8 cellular contexts compared by ENCODE assay signal in the genomic region with DNA sequence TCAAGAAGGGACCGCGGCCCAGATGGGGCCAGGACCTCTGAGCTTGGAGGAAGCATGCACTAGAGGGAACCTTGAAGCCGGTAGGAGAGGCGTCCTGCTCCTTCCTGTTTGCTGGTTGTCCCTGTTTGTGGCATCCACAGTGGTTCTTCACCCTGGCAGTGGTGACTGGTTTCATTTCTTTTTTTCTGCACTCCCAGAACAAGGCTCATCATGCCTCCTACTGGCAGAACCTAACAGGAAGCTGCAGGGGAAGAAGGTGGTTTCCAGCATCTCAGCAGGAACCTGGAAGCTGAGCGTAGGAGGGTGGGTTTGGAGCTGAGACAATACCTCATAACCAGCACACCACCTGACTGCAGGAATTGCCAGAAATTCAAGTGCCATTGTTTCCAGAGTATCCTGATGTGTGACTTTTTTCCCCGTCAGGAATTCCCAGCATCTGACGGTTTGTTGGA. TPM values are rescaled to one million over a fixed set of nuclear protein-coding genes. Genes with fewer than 3 reads are reported as not detected.
DNase-seq lines count a peak whose midpoint lies in the region; ATAC-seq and TF ChIP-seq lines count a peak whose summit lies in the region.

No MANE protein-coding gene starts in this region.

- H3K36me3 Mint-ChIP-seq in naive thymus-derived CD4-positive, alpha-beta T cell, result peaks cover 0 to 3% (median 0%) of the 10 kb centered on the region in 5 donors

- intact Hi-C loops in esophagus muscularis mucosa (cut with DNase I), result loop anchor here (10.0 kb wide), 1 partner anchor 95 kb away; the partner anchor contains the start of genes KARS1 and TERF2IP
- intact Hi-C loops in naive thymus-derived CD4-positive, alpha-beta T cell (cut with micrococcal nuclease), result no loop called here

- peak; percentile 20 to 38 (median 21) for TF ChIP-seq CTCF in esophagus muscularis mucosa (IDR thresholded peaks at IDR 0.05)

- ATAC-seq in GM19397 (IDR thresholded peaks at IDR 0.05; ENCODE audit: unreplicated experiment) (peak; percentile 85), HG03432 (IDR thresholded peaks at IDR 0.05; ENCODE audit: unreplicated experiment) (peak; percentile 89), HG03439 (IDR thresholded peaks at IDR 0.05; ENCODE audit: unreplicated experiment) (no peak)
- ATAC-seq in naive thymus-derived CD4-positive, alpha-beta T cell, result peak; percentile 83

- DNase-seq in EL (peak; percentile 25), SW480 (ENCODE audit: low spot score) (peak; percentile 5), esophagus muscularis mucosa (ENCODE audit: extremely low spot score) (no peak), NCI-H524 (lab: John Stamatoyannopoulos, UW) (no peak)
- DNase-seq in naive thymus-derived CD4-positive, alpha-beta T cell, result peak in 5 of 9 donors; percentile 7 to 36 (median 15)

- H3K9me3 ChIP-seq in esophagus muscularis mucosa, result no peaks in the 10 kb centered on the region
- H3K9me3 ChIP-seq in naive thymus-derived CD4-positive, alpha-beta T cell (ENCODE audit: control insufficient read depth in 2 of 3, low read length in 3 of 3), result no peaks in the 10 kb centered on the region

- TF ChIP-seq POLR2A in esophagus muscularis mucosa (IDR thresholded peaks at IDR 0.05; ENCODE audit: low read depth), result no peak

- peaks cover 5 to 22% (median 10%) of the 10 kb centered on the region in 5 donors for H3K27me3 Mint-ChIP-seq in naive thymus-derived CD4-positive, alpha-beta T cell

- H3K36me3 ChIP-seq in esophagus muscularis mucosa, result no peaks in the 10 kb centered on the region
- no peaks in the 10 kb centered on the region for H3K36me3 ChIP-seq in naive thymus-derived CD4-positive, alpha-beta T cell (ENCODE audit: control insufficient read depth in 2 of 3, insufficient read depth in 3 of 3, low read length in 3 of 3)

- TF ChIP-seq EP300 in esophagus muscularis mucosa (IDR thresholded peaks at IDR 0.05), result no peak

- peaks cover 0 to 10% (median 8%) of the 10 kb centered on the region in 4 donors for H3K4me1 ChIP-seq in esophagus muscularis mucosa
- peaks cover 2 to 8% of the 10 kb centered on the region in 2 donors for H3K4me1 ChIP-seq in naive thymus-derived CD4-positive, alpha-beta T cell (ENCODE audit: control insufficient read depth in 2 of 2, insufficient read depth in 2 of 2, low read length in 2 of 2)

- H3K4me1 Mint-ChIP-seq in naive thymus-derived CD4-positive, alpha-beta T cell, result peaks cover 0 to 12% (median 4%) of the 10 kb centered on the region in 7 donors

- H3K27ac ChIP-seq in esophagus muscularis mucosa (replicated peaks in 1 of 4), result peak overlapping the region; percentile 5 to 46 (median 32)
- H3K27ac ChIP-seq in naive thymus-derived CD4-positive, alpha-beta T cell (ENCODE audit: low read depth, low read length), result no peak overlapping the region

- POLR2A ChIA-PET in naive thymus-derived CD4-positive, alpha-beta T cell (lab: Charles Lee), result no interaction called here

- 66% methylated on average over 7 of the region's 7 CpGs for WGBS in esophagus muscularis mucosa

- H3K4me3 Mint-ChIP-seq in naive thymus-derived CD4-positive, alpha-beta T cell, result no peak overlapping the region

- CTCF ChIA-PET in naive thymus-derived CD4-positive, alpha-beta T cell (lab: Charles Lee), result interaction anchor here (0.6 to 1.4 kb wide), 3 partner anchors 19 to 316 kb away, joined by 3 read pairs; no protein-coding TSS in a partner anchor

- H3K27ac Mint-ChIP-seq in naive thymus-derived CD4-positive, alpha-beta T cell, result peak overlapping the region in 1 of 9 donors; percentile 55

- no peak overlapping the region for H3K4me3 ChIP-seq in esophagus muscularis mucosa
- no peak overlapping the region for H3K4me3 ChIP-seq in naive thymus-derived CD4-positive, alpha-beta T cell (ENCODE audit: low read length)

- H3K27me3 ChIP-seq in esophagus muscularis mucosa, result no peaks in the 10 kb centered on the region
- H3K27me3 ChIP-seq in naive thymus-derived CD4-positive, alpha-beta T cell (ENCODE audit: control insufficient read depth in 2 of 2, insufficient read depth in 2 of 2, low read length in 2 of 2), result no peaks in the 10 kb centered on the region

- H3K9me3 Mint-ChIP-seq in naive thymus-derived CD4-positive, alpha-beta T cell, result no peaks in the 10 kb centered on the region

RNA-seq across cellular contexts. Expression of gene TMEM231, which starts 5.8 kb away (rescaled TPM):
- total RNA-seq in esophagus muscularis mucosa, result 10 to 100 TPM in 2 of 4 donors, 1 to 10 TPM in 2; 6.8 to 15.5 (median 10.5) TPM
- 1 to 10 TPM; 1.5 to 3.9 (median 3.4) TPM for total RNA-seq in naive thymus-derived CD4-positive, alpha-beta T cell
- 1 to 10 TPM; 1.3 to 2.4 TPM for polyA plus RNA-seq in naive thymus-derived CD4-positive, alpha-beta T cell

RNA-seq across cellular contexts. Expression of gene CHST5, which starts 14.3 kb away (rescaled TPM):
- total RNA-seq in esophagus muscularis mucosa, result not detected
- total RNA-seq in naive thymus-derived CD4-positive, alpha-beta T cell, result not detected
- not detected for polyA plus RNA-seq in naive thymus-derived CD4-positive, alpha-beta T cell

RNA-seq across cellular contexts. Expression of gene GABARAPL2, which starts 15.9 kb away (rescaled TPM):
- total RNA-seq in esophagus muscularis mucosa, result 100 to 1,000 TPM in 2 of 4 donors, 10 to 100 TPM in 2; 84.5 to 114 (median 101) TPM
- total RNA-seq in naive thymus-derived CD4-positive, alpha-beta T cell, result 10 to 100 TPM; 57.9 to 81.2 (median 75.6) TPM
- 100 to 1,000 TPM; 187 to 293 TPM for polyA plus RNA-seq in naive thymus-derived CD4-positive, alpha-beta T cell

RNA-seq across cellular contexts. Expression of gene CHST6, which starts 55.0 kb away (rescaled TPM):
- 1 to 10 TPM in 1 of 4 donors, under 1 TPM in 3; 0.33 to 2.4 (median 0.90) TPM for total RNA-seq in esophagus muscularis mucosa
- total RNA-seq in naive thymus-derived CD4-positive, alpha-beta T cell, result under 1 TPM in 3 of 5 experiments, not detected in 2; 0.05 to 0.14 (median 0.11) TPM
- polyA plus RNA-seq in naive thymus-derived CD4-positive, alpha-beta T cell, result not detected

Comparison
In these comparisons a context has a peak if more than half of its experiments do, and no peak if none do; other contexts are left out.
1. DNase-seq: peak in EL (single experiment), SW480 (single experiment) and naive thymus-derived CD4-positive, alpha-beta T cell (5 of 9); none in esophagus muscularis mucosa (single experiment) and NCI-H524 (0 of 2).